ENCODE assay signal across 14 cellular contexts in genomic region chr3:184449161-184449515, GRCh38.
A peak's percentile ranks its signal among the peaks of the same experiment; 100 is the strongest.
DNase-seq lines count a peak whose midpoint lies in the region; ATAC-seq and TF ChIP-seq lines count a peak whose summit lies in the region.
"Had no signal": no experiment of that assay in that cellular context is flagged by ENCODE, and none has a peak within 500 bp of the region (broad histone marks: within the 10 kb centered on the region; RNA-seq: fewer than 3 reads in every experiment).

No MANE protein-coding gene starts in this region.

- H3K4me3 ChIP-seq in sigmoid colon = no peak overlapping the region

- no peak for TF ChIP-seq CTCF in sigmoid colon (IDR thresholded peaks at IDR 0.05)

- peak; percentile 72; the same call in 2 of the 3 replicates for ATAC-seq in SK-N-SH treated with all-trans-retinoic acid at 6 μM for 48 hours

- TF ChIP-seq EP300 in Ishikawa (IDR thresholded peaks at IDR 0.05; ENCODE audit: borderline replicate concordance) = no peak
- no peak for TF ChIP-seq EP300 in sigmoid colon (IDR thresholded peaks at IDR 0.05)

- no peaks in the 10 kb centered on the region for H3K36me3 ChIP-seq in sigmoid colon

- intact Hi-C loops in sigmoid colon (cut with DNase I) = no loop called here

- TF ChIP-seq RAD21 in Ishikawa (IDR thresholded peaks at IDR 0.05; ENCODE audit: low read depth) = no peak

- whole genome bisulfite sequencing in sigmoid colon, 2 donors = 90 to 95% methylated on average over 5 of the region's 5 CpGs

- H3K4me1 ChIP-seq in sigmoid colon = no peaks in the 10 kb centered on the region

- no peak for TF ChIP-seq POLR2A in sigmoid colon (IDR thresholded peaks at IDR 0.05)

- no peaks in the 10 kb centered on the region for H3K27me3 ChIP-seq in sigmoid colon

- DNase-seq in epithelial cell of prostate (ENCODE audit: low read depth, low spot score) (no peak), sigmoid colon (peak; percentile 11), NCI-H2081 (lab: John Stamatoyannopoulos, UW) (no peak), GOT3 (lab: John Stamatoyannopoulos, UW) (no peak), caudate nucleus (lab: John Stamatoyannopoulos, UW) (no peak), NCI-H187 treated with DMSO at 0.1 percent for 48 hours (lab: John Stamatoyannopoulos, UW) (no peak)
- DNase-seq: C1 segment of cervical spinal cord, NCI-H1436, NCI-H2029 treated with DMSO at 0.1 percent for 48 hours, NCI-H2171 treated with DMSO at 0.1 percent for 48 hours, NCI-H446 treated with DMSO at 0.1 percent for 48 hours, NCI-H69 had no signal

- no peaks in the 10 kb centered on the region for H3K9me3 ChIP-seq in sigmoid colon

- peak overlapping the region; percentile 32 for H3K27ac ChIP-seq in epithelial cell of prostate
- no peak overlapping the region for H3K27ac ChIP-seq in sigmoid colon
- H3K27ac ChIP-seq in caudate nucleus (ENCODE audit: low read depth, low read length) = no peak overlapping the region

TF ChIP-seq in Ishikawa, 13 proteins besides CTCF, POLR2A, EP300 and RAD21:
- TF ChIP-seq TCF12 (IDR thresholded peaks at IDR 0.05; ENCODE audit: low read depth) (0 out of 2 replicates have a peak, but pooled peaks have one; percentile 7), ZBTB7A (IDR thresholded peaks at IDR 0.05; ENCODE audit: low read depth) (no peak), FOXM1 (IDR thresholded peaks at IDR 0.05; ENCODE audit: borderline replicate concordance, low read depth) (no peak)

TF ChIP-seq in SK-N-SH treated with all-trans-retinoic acid at 6 μM for 48 hours, 23 proteins besides CTCF, POLR2A, EP300 and RAD21:
- no peak for TF ChIP-seq CSDC2 (CRISPR knock-in tag; IDR thresholded peaks at IDR 0.05)
- 0 out of 2 replicates have a peak, but pooled peaks have one; percentile 0 for TF ChIP-seq ZFP3 (CRISPR knock-in tag; IDR thresholded peaks at IDR 0.05)
- no peak for TF ChIP-seq PATZ1 (CRISPR knock-in tag; IDR thresholded peaks at IDR 0.05; ENCODE audit: borderline replicate concordance)
